Comparison of ENCODE assay signal across 8 cellular contexts in genomic region chr5:107673106-107673367, GRCh38. TPM values are rescaled to one million over a fixed set of nuclear protein-coding genes. Genes with fewer than 3 reads are reported as not detected.
DNase-seq lines count a peak whose midpoint lies in the region; ATAC-seq and TF ChIP-seq lines count a peak whose summit lies in the region.

No MANE protein-coding gene starts in this region.

- H2AFZ ChIP-seq in osteoblast (ENCODE audit: low read length): peak overlapping the region; percentile 88

- H3K27me3 ChIP-seq in DOHH2 (ENCODE audit: control insufficient read depth, low read length): peaks cover 31% of the 10 kb centered on the region
- H3K27me3 ChIP-seq in endocrine pancreas (ENCODE audit: control insufficient read depth, insufficient read depth, low read length): no peaks in the 10 kb centered on the region
- peaks cover 12% of the 10 kb centered on the region for H3K27me3 ChIP-seq in osteoblast (ENCODE audit: insufficient read depth, low read length)

- no peaks in the 10 kb centered on the region for H3F3A ChIP-seq in DOHH2 (ENCODE audit: control insufficient read depth, insufficient read depth)

- peak overlapping the region; percentile 52 for H3K4me3 ChIP-seq in DOHH2 (ENCODE audit: low read length)
- peak overlapping the region; percentile 74 for H3K4me3 ChIP-seq in endocrine pancreas (ENCODE audit: control insufficient read depth, insufficient read depth, low read length)
- peak overlapping the region; percentile 79 for H3K4me3 ChIP-seq in osteoblast (ENCODE audit: insufficient read depth, low read length)

- no peaks in the 10 kb centered on the region for H3K9me2 ChIP-seq in DOHH2 (replicated peaks; ENCODE audit: control insufficient read depth, low read length)

- H3K27ac ChIP-seq in DOHH2 (ENCODE audit: low read depth, low read length): no peak overlapping the region
- peak overlapping the region; percentile 44 for H3K27ac ChIP-seq in osteoblast (ENCODE audit: low read depth, low read length)

- H4K20me1 ChIP-seq in DOHH2 (ENCODE audit: control insufficient read depth, insufficient read depth, low read depth, low read length) (no peaks in the 10 kb centered on the region), osteoblast (ENCODE audit: insufficient read depth, low read length) (no peaks in the 10 kb centered on the region)

- H3K36me3 ChIP-seq in DOHH2 (ENCODE audit: control insufficient read depth, low read length) (no peaks in the 10 kb centered on the region), endocrine pancreas (ENCODE audit: control insufficient read depth, insufficient read depth, low read length) (no peaks in the 10 kb centered on the region), osteoblast (ENCODE audit: insufficient read depth, low read length) (no peaks in the 10 kb centered on the region)

- ATAC-seq in GM21423 (IDR thresholded peaks at IDR 0.05; ENCODE audit: unreplicated experiment): no peak
- ATAC-seq in GM18907 (IDR thresholded peaks at IDR 0.05; ENCODE audit: unreplicated experiment): no peak
- no peak for ATAC-seq in HG03139 (IDR thresholded peaks at IDR 0.05; ENCODE audit: unreplicated experiment)

- H3K4me1 ChIP-seq in DOHH2 (ENCODE audit: control insufficient read depth, low read length) (peaks cover 6% of the 10 kb centered on the region), endocrine pancreas (ENCODE audit: control insufficient read depth, insufficient read depth, low read length) (peaks cover under 1% of the 10 kb centered on the region), osteoblast (ENCODE audit: insufficient read depth, low read length) (peaks cover 17% of the 10 kb centered on the region)

- H3K79me2 ChIP-seq in DOHH2 (ENCODE audit: control insufficient read depth, low read length) (no peaks in the 10 kb centered on the region), osteoblast (ENCODE audit: insufficient read depth, low read length) (peaks cover 26% of the 10 kb centered on the region)

- TF ChIP-seq CTCF in DOHH2 (IDR thresholded peaks at IDR 0.05; ENCODE audit: low read depth, low read length, poor library complexity, severe bottlenecking) (no peak), osteoblast (IDR thresholded peaks at IDR 0.05; ENCODE audit: extremely low read depth, low read depth, low read length) (no peak)

- peak; percentile 57 for DNase-seq in NCI-H526 treated with DMSO at 0.1 percent for 48 hours (lab: John Stamatoyannopoulos, UW)
- no peak for DNase-seq in osteoblast (ENCODE audit: insufficient read length, low spot score, missing footprints)
- no peak for DNase-seq in HuH-7.5 (ENCODE audit: low spot score)

- H3K9me3 ChIP-seq in DOHH2 (ENCODE audit: control insufficient read depth, insufficient read depth, low read length) (no peaks in the 10 kb centered on the region), endocrine pancreas (ENCODE audit: control insufficient read depth, low read length) (no peaks in the 10 kb centered on the region), osteoblast (ENCODE audit: low read depth, low read length) (no peaks in the 10 kb centered on the region)

- H3K4me2 ChIP-seq in DOHH2 (ENCODE audit: low read length) (peak overlapping the region; percentile 68), osteoblast (ENCODE audit: insufficient read depth, low read length) (peak overlapping the region; percentile 97)

- peak overlapping the region; percentile 23 for H3K9ac ChIP-seq in endocrine pancreas (ENCODE audit: control insufficient read depth, insufficient read depth, low read length)

RNA-seq across cellular contexts. Expression of gene EFNA5, which starts 2.3 kb away (rescaled TPM):
- total RNA-seq in osteoblast: 10.0 and 12.3 TPM in 2 replicates
